Comparison of ENCODE assay signal across 36 cellular contexts in the genomic region with DNA sequence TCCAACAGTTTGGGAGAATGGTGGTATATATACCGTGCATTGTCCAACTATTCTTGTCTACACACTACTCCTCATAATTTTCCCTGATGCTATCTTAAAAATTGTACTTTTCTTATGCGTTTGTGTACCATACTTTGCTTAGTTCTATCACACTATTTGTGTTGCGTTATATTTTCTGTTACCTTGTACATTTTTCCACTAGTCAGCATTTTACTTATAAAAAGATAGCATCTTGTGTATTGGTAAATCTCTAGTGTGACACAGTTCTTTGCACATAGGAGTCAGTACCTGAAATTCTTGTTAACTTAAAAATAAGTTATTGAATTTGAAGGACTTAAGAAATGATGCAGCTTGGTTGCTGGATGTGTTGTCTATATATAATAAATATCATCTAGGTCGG.
"Had no signal": no experiment of that assay in that cellular context is flagged by ENCODE, and none has a peak within 500 bp of the region (broad histone marks: within the 10 kb centered on the region; RNA-seq: fewer than 3 reads in every experiment).

No MANE protein-coding gene starts in this region.

- H3K4me3 ChIP-seq: adrenal gland, body of pancreas, breast epithelium had no signal

- H3K27me3 ChIP-seq: adrenal gland, body of pancreas, brain microvascular endothelial cell, breast epithelium had no signal

- H3K36me3 Mint-ChIP-seq: activated CD4-positive, alpha-beta memory T cell treated with anti-CD3 and anti-CD28 coated beads for 36 hours; activated naive CD8-positive, alpha-beta T cell treated with anti-CD3 and anti-CD28 coated beads for 36 hours had no signal

- H3K4me1 ChIP-seq: adrenal gland, body of pancreas, breast epithelium had no signal

- H3K4me1 Mint-ChIP-seq: activated B cell treated with CpG ODN at 0.5 μM for 24 hours; activated CD4-positive, alpha-beta T cell treated with anti-CD3 and anti-CD28 coated beads, Interleukin-2, amount 10 ng/mL, durations not matched to agents 24 days and 14 days; activated naive CD8-positive, alpha-beta T cell treated with anti-CD3 and anti-CD28 coated beads for 36 hours; activated T-helper 17 cell treated with anti-CD3 and anti-CD28 coated beads, Interleukin-2, amount 50 U/mL, for 72 hours had no signal

- H3K27ac ChIP-seq: adrenal gland, body of pancreas, brain microvascular endothelial cell, breast epithelium, VCaP had no signal

- FAIRE-seq: astrocyte, TTC549 had no signal

- DNase-seq: activated B cell treated with CpG ODN at 0.5 μM for 24 hours; activated CD4-positive, alpha-beta memory T cell treated with anti-CD3 and anti-CD28 coated beads for 36 hours; activated CD4-positive, alpha-beta T cell treated with anti-CD3 and anti-CD28 coated beads for 4 hours; activated CD4-positive, alpha-beta T cell treated with anti-CD3 and anti-CD28 coated beads, Interleukin-2, amount 10 ng/mL, durations not matched to agents 24 days and 14 days; activated CD4-positive, alpha-beta T cell treated with anti-CD3 and anti-CD28 coated beads, Interleukin-2, amount 50 U/mL, for 1 hour; activated CD4-positive, alpha-beta T cell treated with anti-CD3 and anti-CD28 coated beads, Interleukin-2, amount 50 U/mL, for 4 hours; activated CD4-positive, CD25-positive, alpha-beta regulatory T cell treated with anti-CD3 and anti-CD28 coated beads, Interleukin-2, amount 50 U/mL, for 72 hours; activated CD8-positive, alpha-beta memory T cell treated with anti-CD3 and anti-CD28 coated beads, Interleukin-2, amount 50 U/mL, for 4 hours; activated CD8-positive, alpha-beta T cell treated with anti-CD3 and anti-CD28 coated beads for 36 hours; activated effector memory CD4-positive, alpha-beta T cell treated with anti-CD3 and anti-CD28 coated beads, Interleukin-2, amount 50 U/mL, for 16 hours; activated gamma-delta T cell treated with Interleukin-2 at 50 U/mL for 16 hours; activated naive CD4-positive, alpha-beta T cell; activated naive CD4-positive, alpha-beta T cell treated with anti-CD3 and anti-CD28 coated beads for 36 hours; activated naive CD4-positive, alpha-beta T cell treated with anti-CD3 and anti-CD28 coated beads, Interleukin-2, amount 50 U/mL, for 16 hours; activated naive CD8-positive, alpha-beta T cell treated with anti-CD3 and anti-CD28 coated beads for 36 hours; activated T-cell treated with anti-CD3 and anti-CD28 coated beads for 4 hours; activated T-cell treated with anti-CD3 and anti-CD28 coated beads, Interleukin-2, amount 50 U/mL, for 1 hour; activated T-cell treated with anti-CD3 and anti-CD28 coated beads, Interleukin-2, amount 50 U/mL, for 4 hours; activated T-cell treated with anti-CD3 and anti-CD28 coated beads, Interleukin-2, amount 50 U/mL, for 72 hours; adrenal gland; amniotic stem cell; aorta; body of pancreas; brain microvascular endothelial cell; central memory CD4-positive, alpha-beta T cell; T-helper 2 cell; T-helper 9 cell had no signal

- H3K27me3 Mint-ChIP-seq: activated B cell treated with CpG ODN at 0.5 μM for 24 hours; activated CD4-positive, alpha-beta memory T cell treated with anti-CD3 and anti-CD28 coated beads for 36 hours; activated CD4-positive, alpha-beta T cell treated with anti-CD3 and anti-CD28 coated beads, Interleukin-2, amount 10 ng/mL, durations not matched to agents 24 days and 14 days; activated CD8-positive, alpha-beta T cell treated with anti-CD3 and anti-CD28 coated beads for 36 hours; activated naive CD8-positive, alpha-beta T cell treated with anti-CD3 and anti-CD28 coated beads for 36 hours; activated T-helper 17 cell treated with anti-CD3 and anti-CD28 coated beads, Interleukin-2, amount 50 U/mL, for 72 hours had no signal

- H3K9me3 ChIP-seq: adrenal gland, body of pancreas, breast epithelium had no signal

- H3K4me3 Mint-ChIP-seq: activated B cell treated with CpG ODN at 0.5 μM for 24 hours; activated CD4-positive, alpha-beta memory T cell treated with anti-CD3 and anti-CD28 coated beads for 36 hours; activated CD4-positive, alpha-beta T cell treated with anti-CD3 and anti-CD28 coated beads, Interleukin-2, amount 10 ng/mL, durations not matched to agents 24 days and 14 days; activated CD8-positive, alpha-beta T cell treated with anti-CD3 and anti-CD28 coated beads for 36 hours; activated naive CD4-positive, alpha-beta T cell treated with anti-CD3 and anti-CD28 coated beads for 36 hours; activated naive CD8-positive, alpha-beta T cell treated with anti-CD3 and anti-CD28 coated beads for 36 hours; activated T-cell treated with anti-CD3 and anti-CD28 coated beads, Interleukin-2, amount 50 U/mL, for 4 hours; activated T-cell treated with anti-CD3 and anti-CD28 coated beads, Interleukin-2, amount 50 U/mL, for 72 hours; activated T-helper 1 cell treated with anti-CD3 and anti-CD28 coated beads, Interleukin-12 subunit alpha, Interleukin-12 subunit beta, Interleukin-2, Interleukin-4 antibody, amounts not matched to agents 30 ng/mL and 10 ng/mL and 1 ng/mL, durations not matched to agents 14 hours and 24 hours and 36 hours; activated T-helper 17 cell treated with anti-CD3 and anti-CD28 coated beads, Interleukin-2, amount 50 U/mL, for 72 hours; T-helper 1 cell treated with Interleukin-12 subunit alpha and Interleukin-12 subunit beta and Interleukin-4 antibody, amounts not matched to agents 30 μg/mL and 1 μg/mL, for 36 hours; T-helper 2 cell treated with Interferon-gamma antibody and Interleukin-4, amounts not matched to agents 5 μg/mL and 100 μg/mL, for 36 hours had no signal

- H3K27ac Mint-ChIP-seq: activated B cell treated with CpG ODN at 0.5 μM for 24 hours; activated CD4-positive, alpha-beta memory T cell treated with anti-CD3 and anti-CD28 coated beads for 36 hours; activated CD4-positive, alpha-beta T cell treated with anti-CD3 and anti-CD28 coated beads, Interleukin-2, amount 10 ng/mL, durations not matched to agents 24 days and 14 days; activated CD8-positive, alpha-beta T cell treated with anti-CD3 and anti-CD28 coated beads for 36 hours; activated naive CD4-positive, alpha-beta T cell treated with anti-CD3 and anti-CD28 coated beads for 36 hours; activated naive CD4-positive, alpha-beta T cell treated with anti-CD3 and anti-CD28 coated beads, Interleukin-2, amount 50 U/mL, for 72 hours; activated naive CD8-positive, alpha-beta T cell treated with anti-CD3 and anti-CD28 coated beads for 36 hours; activated T-cell treated with anti-CD3 and anti-CD28 coated beads, Interleukin-2, amount 50 U/mL, for 72 hours; activated T-helper 1 cell treated with anti-CD3 and anti-CD28 coated beads, Interleukin-12 subunit alpha, Interleukin-12 subunit beta, Interleukin-2, Interleukin-4 antibody, amounts not matched to agents 30 ng/mL and 10 ng/mL and 1 ng/mL, durations not matched to agents 14 hours and 24 hours and 36 hours; activated T-helper 17 cell treated with anti-CD3 and anti-CD28 coated beads, Interleukin-2, amount 50 U/mL, for 72 hours; T-helper 1 cell treated with Interleukin-12 subunit alpha and Interleukin-12 subunit beta and Interleukin-4 antibody, amounts not matched to agents 30 μg/mL and 1 μg/mL, for 36 hours; T-helper 2 cell treated with Interferon-gamma antibody and Interleukin-4, amounts not matched to agents 5 μg/mL and 100 μg/mL, for 36 hours had no signal

- ATAC-seq: activated CD8-positive, alpha-beta T cell treated with anti-CD3 and anti-CD28 coated beads for 36 hours; activated naive CD4-positive, alpha-beta T cell treated with anti-CD3 and anti-CD28 coated beads, Interleukin-2, amount 50 U/mL, for 72 hours; activated T-cell treated with anti-CD3 and anti-CD28 coated beads, Interleukin-2, amount 50 U/mL, for 4 hours; activated T-cell treated with anti-CD3 and anti-CD28 coated beads, Interleukin-2, amount 50 U/mL, for 72 hours; activated T-helper 17 cell treated with anti-CD3 and anti-CD28 coated beads, Interleukin-2, amount 50 U/mL, for 72 hours; body of pancreas had no signal

- H3K36me3 ChIP-seq: adrenal gland, brain microvascular endothelial cell, breast epithelium had no signal
